ENCODE assay signal across 25 cellular contexts in genomic region chr4:184655889-184656869, GRCh38. TPM values are rescaled to one million over a fixed set of nuclear protein-coding genes. Genes with fewer than 3 reads are reported as not detected.
DNase-seq lines count a peak whose midpoint lies in the region; ATAC-seq, FAIRE-seq and TF ChIP-seq lines count a peak whose summit lies in the region.
"Had no signal": no experiment of that assay in that cellular context is flagged by ENCODE, and none has a peak within 500 bp of the region (broad histone marks: within the 10 kb centered on the region; RNA-seq: fewer than 3 reads in every experiment).

No MANE protein-coding gene starts in this region.

- no peak for TF ChIP-seq POLR2A in heart left ventricle (IDR thresholded peaks at IDR 0.05)

- H3K4me3 ChIP-seq in heart left ventricle: no peak overlapping the region
- no peak overlapping the region for H3K4me3 ChIP-seq in astrocyte (ENCODE audit: insufficient read depth, low read depth, low read length)
- no peak overlapping the region for H3K4me3 ChIP-seq in mesenchymal stem cell (ENCODE audit: insufficient read depth in 1 of 2, low read depth in 1 of 2, low read length in 2 of 2)
- H3K4me3 ChIP-seq in upper lobe of right lung: no peak overlapping the region
- H3K4me3 ChIP-seq: dorsolateral prefrontal cortex had no signal

- H4K20me1 ChIP-seq in astrocyte (ENCODE audit: insufficient read depth, low read length): no peaks in the 10 kb centered on the region

- H2BK15ac ChIP-seq in mesenchymal stem cell (ENCODE audit: low read depth, poor library complexity, severe bottlenecking): no peak overlapping the region

- ATAC-seq in heart left ventricle (peak; percentile 86 to 97 (median 94)), upper lobe of right lung (no peak)
- ATAC-seq: left lobe of liver, natural killer cell had no signal

- H3K14ac ChIP-seq in mesenchymal stem cell (ENCODE audit: low read length in 2 of 2): no peak overlapping the region

- no peak overlapping the region for H2BK5ac ChIP-seq in mesenchymal stem cell (ENCODE audit: low read depth, low read length, poor library complexity, severe bottlenecking)

- no peak for TF ChIP-seq CTCF in heart left ventricle (IDR thresholded peaks at IDR 0.05)
- no peak for TF ChIP-seq CTCF in astrocyte (IDR thresholded peaks at IDR 0.05; ENCODE audit: insufficient read depth, low read depth, low read length)
- TF ChIP-seq CTCF in upper lobe of right lung (IDR thresholded peaks at IDR 0.05): no peak

- H2BK12ac ChIP-seq in mesenchymal stem cell (ENCODE audit: low read length in 2 of 2): no peak overlapping the region

- no peak overlapping the region for H3K23ac ChIP-seq in mesenchymal stem cell (ENCODE audit: low read length in 2 of 2)

- H2AFZ ChIP-seq in astrocyte (ENCODE audit: low read depth, low read length) (no peak overlapping the region), mesenchymal stem cell (ENCODE audit: low read depth, low read length) (no peak overlapping the region)
- H2AFZ ChIP-seq: parathyroid adenoma had no signal

- H3K79me2 ChIP-seq in astrocyte (ENCODE audit: insufficient read depth, low read length): no peaks in the 10 kb centered on the region
- H3K79me2 ChIP-seq: parathyroid adenoma had no signal

- H3K36me3 Mint-ChIP-seq in astrocyte (ENCODE audit: low read depth, unreplicated experiment): no peaks in the 10 kb centered on the region
- H3K36me3 Mint-ChIP-seq: natural killer cell had no signal

- H3K9ac ChIP-seq in astrocyte (ENCODE audit: low read length) (no peak overlapping the region), mesenchymal stem cell (ENCODE audit: low read length) (peak overlapping the region; percentile 22)
- H3K9ac ChIP-seq: parathyroid adenoma had no signal

- H3K27ac ChIP-seq in heart left ventricle: peak overlapping the region in 11 of 12 donors; percentile 11 to 73 (median 56)
- H3K27ac ChIP-seq in astrocyte (ENCODE audit: low read depth, low read length): no peak overlapping the region
- no peak overlapping the region for H3K27ac ChIP-seq in mesenchymal stem cell (ENCODE audit: low read length, poor library complexity, severe bottlenecking)
- H3K27ac ChIP-seq in upper lobe of right lung: no peak overlapping the region
- H3K27ac ChIP-seq: dorsolateral prefrontal cortex, HL-60, parathyroid adenoma had no signal

- H3K4ac ChIP-seq in mesenchymal stem cell (ENCODE audit: low read depth in 1 of 2, low read length in 2 of 2): no peak overlapping the region

- no peak overlapping the region for H2AK5ac ChIP-seq in mesenchymal stem cell (ENCODE audit: low read length, severe bottlenecking)

- no peak overlapping the region for H3K27ac Mint-ChIP-seq in astrocyte (ENCODE audit: unreplicated experiment)
- H3K27ac Mint-ChIP-seq: activated naive CD4-positive, alpha-beta T cell treated with anti-CD3 and anti-CD28 coated beads, Interleukin-2, amount 50 U/mL, for 24 hours; H9; mesothelial cell of epicardium; natural killer cell had no signal

- FAIRE-seq in astrocyte (lab: Jason Lieb, UNC): peak; percentile 9
- FAIRE-seq: urothelium cell line had no signal

- H3K4me1 Mint-ChIP-seq in astrocyte (ENCODE audit: low read depth, unreplicated experiment): peaks cover 2% of the 10 kb centered on the region

- no peak overlapping the region for H4K91ac ChIP-seq in mesenchymal stem cell (ENCODE audit: low read length)

- no peak overlapping the region for H2BK120ac ChIP-seq in mesenchymal stem cell (ENCODE audit: low read depth, low read length)

- no peaks in the 10 kb centered on the region for H3K27me3 Mint-ChIP-seq in astrocyte (ENCODE audit: low read depth, unreplicated experiment)
- H3K27me3 Mint-ChIP-seq: activated naive CD4-positive, alpha-beta T cell treated with anti-CD3 and anti-CD28 coated beads, Interleukin-2, amount 50 U/mL, for 24 hours; CD8-positive, alpha-beta memory T cell had no signal

- intact Hi-C loops in heart left ventricle (cut with DNase I): loop anchor here in 2 of 10 donors (5.0 to 10.0 kb wide), 2 partner anchors 76 to 169 kb away; partner anchors contain the start of genes ACSL1 (in 1 of the 2) and CENPU (in 1 of the 2)
- intact Hi-C loops in cardiac septum (cut with DNase I): loop anchor here (10.0 kb wide), 1 partner anchor 739 kb away; the partner anchor contains the start of genes ANKRD37 and LRP2BP
- intact Hi-C loops in upper lobe of right lung (cut with DNase I): no loop called here

- H3K27me3 ChIP-seq in heart left ventricle (no peaks in the 10 kb centered on the region), astrocyte (ENCODE audit: insufficient read depth, low read length) (no peaks in the 10 kb centered on the region), mesenchymal stem cell (ENCODE audit: control insufficient read depth in 1 of 2, insufficient read depth in 1 of 2, low read length in 2 of 2) (no peaks in the 10 kb centered on the region), upper lobe of right lung (no peaks in the 10 kb centered on the region)
- H3K27me3 ChIP-seq: dorsolateral prefrontal cortex had no signal

- peaks cover 0 to 50% (median 19%) of the 10 kb centered on the region in 9 donors for H3K36me3 ChIP-seq in heart left ventricle
- H3K36me3 ChIP-seq in astrocyte (ENCODE audit: insufficient read depth, low read length): no peaks in the 10 kb centered on the region
- peaks cover 0 to 30% of the 10 kb centered on the region in 2 experiments for H3K36me3 ChIP-seq in mesenchymal stem cell (ENCODE audit: control insufficient read depth in 1 of 2, insufficient read depth in 2 of 2, low read depth in 1 of 2, low read length in 2 of 2)
- H3K36me3 ChIP-seq in upper lobe of right lung: peaks cover 5% of the 10 kb centered on the region

- 73 to 81% (median 78%) methylated on average over 8 of the region's 8 CpGs for WGBS in heart left ventricle, 4 donors
- WGBS in mesenchymal stem cell: 96% methylated on average over 5 of the region's 8 CpGs

- H3K9me3 Mint-ChIP-seq in astrocyte (ENCODE audit: unreplicated experiment): no peaks in the 10 kb centered on the region
- H3K9me3 Mint-ChIP-seq: activated naive CD4-positive, alpha-beta T cell treated with anti-CD3 and anti-CD28 coated beads, Interleukin-2, amount 50 U/mL, for 24 hours; CD8-positive, alpha-beta memory T cell; H9; mesothelial cell of epicardium; natural killer cell had no signal

- H4K8ac ChIP-seq in mesenchymal stem cell (ENCODE audit: low read length): no peak overlapping the region

- H3K4me2 ChIP-seq in astrocyte (ENCODE audit: low read length) (no peak overlapping the region), mesenchymal stem cell (ENCODE audit: low read length, poor library complexity, severe bottlenecking) (no peak overlapping the region)

- H3K9me3 ChIP-seq in heart left ventricle (no peaks in the 10 kb centered on the region), astrocyte (ENCODE audit: insufficient read depth, low read depth, low read length) (no peaks in the 10 kb centered on the region), mesenchymal stem cell (ENCODE audit: control insufficient read depth, low read length) (no peaks in the 10 kb centered on the region), upper lobe of right lung (no peaks in the 10 kb centered on the region)

- no peak overlapping the region for H3K18ac ChIP-seq in mesenchymal stem cell (ENCODE audit: low read depth in 1 of 2, low read length in 2 of 2)

- no peak overlapping the region for H3K4me3 Mint-ChIP-seq in astrocyte (ENCODE audit: unreplicated experiment)
- H3K4me3 Mint-ChIP-seq: activated naive CD4-positive, alpha-beta T cell treated with anti-CD3 and anti-CD28 coated beads, Interleukin-2, amount 50 U/mL, for 24 hours; CD8-positive, alpha-beta memory T cell; H9; mesothelial cell of epicardium; natural killer cell had no signal

- H3K4me1 ChIP-seq in heart left ventricle: peaks cover 0 to 19% (median 0%) of the 10 kb centered on the region in 12 donors
- H3K4me1 ChIP-seq in astrocyte (ENCODE audit: insufficient read depth, low read length): no peaks in the 10 kb centered on the region
- H3K4me1 ChIP-seq in mesenchymal stem cell (ENCODE audit: control insufficient read depth, insufficient read depth, low read depth, low read length): peaks cover 2% of the 10 kb centered on the region
- no peaks in the 10 kb centered on the region for H3K4me1 ChIP-seq in upper lobe of right lung
- H3K4me1 ChIP-seq: parathyroid adenoma had no signal

- peak in 4 of 5 donors; percentile 51 to 60 (median 55) for DNase-seq in heart left ventricle
- no peak for DNase-seq in cardiac septum (ENCODE audit: low spot score)
- DNase-seq in astrocyte (ENCODE audit: low read depth): no peak
- no peak for DNase-seq in mesenchymal stem cell
- DNase-seq in stromal cell of bone marrow (ENCODE audit: low read depth): peak; percentile 98
- DNase-seq in NCI-H2196 (lab: John Stamatoyannopoulos, UW; ENCODE audit: unreplicated experiment): no peak
- no peak for DNase-seq in NCI-H2107 (lab: John Stamatoyannopoulos, UW)
- no peak for DNase-seq in upper lobe of right lung
- DNase-seq: activated CD4-positive, alpha-beta T cell treated with anti-CD3 and anti-CD28 coated beads, Interleukin-2, amount 50 U/mL, for 1 hour; CD8-positive, alpha-beta memory T cell; dorsolateral prefrontal cortex; GF-D8; H9; natural killer cell; NCI-H1105; NCI-H2029; NCI-H345; NCI-H774; stimulated activated CD4-positive, alpha-beta T cell treated with anti-CD3 and anti-CD28 coated beads, Interleukin-1b, Interleukin-23, amount 100 ng/mL, for 48 hours had no signal

- H3K79me1 ChIP-seq in mesenchymal stem cell (replicated peaks; ENCODE audit: low read length, poor library complexity, severe bottlenecking): no peaks in the 10 kb centered on the region

RNA-seq across cellular contexts. Expression of gene PRIMPOL, which starts 6.6 kb away (rescaled TPM):
- total RNA-seq in heart left ventricle: 10 to 100 TPM in 7 of 9 donors, 1 to 10 TPM in 2; 5.4 to 12.4 (median 10.6) TPM
- 10 to 100 TPM in 1 of 2 donors, 1 to 10 TPM in 1; 5.2 to 24.8 TPM for polyA plus RNA-seq in heart left ventricle
- total RNA-seq in cardiac septum: 8.3 TPM
- 6.5 and 7.8 TPM in 2 replicates for total RNA-seq in astrocyte
- polyA plus RNA-seq in mesenchymal stem cell (2013, experiment 1 of 2): 3.9 TPM
- 4.3 TPM for polyA plus RNA-seq in mesenchymal stem cell (2013, experiment 2 of 2)
- 14.4 TPM for total RNA-seq in upper lobe of right lung

RNA-seq across cellular contexts. Expression of gene CASP3, which starts 6.9 kb away (rescaled TPM):
- 10 to 100 TPM in 7 of 9 donors, 1 to 10 TPM in 2; 7.3 to 32.0 (median 15.8) TPM for total RNA-seq in heart left ventricle
- 10 to 100 TPM in 1 of 2 donors, 1 to 10 TPM in 1; 7.8 to 20.4 TPM for polyA plus RNA-seq in heart left ventricle
- total RNA-seq in cardiac septum: 21.7 TPM
- total RNA-seq in astrocyte: 40.0 and 44.8 TPM in 2 replicates
- polyA plus RNA-seq in mesenchymal stem cell (2013, experiment 1 of 2): 17.8 TPM
- 19.5 TPM for polyA plus RNA-seq in mesenchymal stem cell (2013, experiment 2 of 2)
- 17.5 TPM for total RNA-seq in upper lobe of right lung

Comparison
In these comparisons a context has a peak if more than half of its experiments do, and no peak if none do; other contexts are left out.
1. DNase-seq: peak in heart left ventricle (4 of 5) and stromal cell of bone marrow (single experiment); none in cardiac septum (single experiment), astrocyte (single experiment), mesenchymal stem cell (single experiment), NCI-H2196 (single experiment), NCI-H2107 (single experiment) and upper lobe of right lung (single experiment).
2. H3K27ac ChIP-seq: peak in heart left ventricle (11 of 12); none in astrocyte (single experiment), mesenchymal stem cell (single experiment) and upper lobe of right lung (single experiment).